In genomic region chr7:50867048-50867383, GRCh38 we compare ENCODE assay signal across 1 cellular context.
TF ChIP-seq lines count a peak whose summit lies in the region.

No MANE protein-coding gene starts in this region.

TF ChIP-seq in H1, 55 proteins besides CTCF, POLR2A, EP300 and RAD21:
- no peak for TF ChIP-seq SAP30 (IDR thresholded peaks at IDR 0.05; ENCODE audit: insufficient read depth, insufficient replicate concordance, low read length)
- TF ChIP-seq PHF8 (conservative IDR thresholded peaks at IDR 0.05; ENCODE audit: low read depth, low read length): no peak
- TF ChIP-seq CBX5 (IDR thresholded peaks at IDR 0.05; ENCODE audit: low read depth, low read length): no peak
- TF ChIP-seq RBBP5 (IDR thresholded peaks at IDR 0.05; ENCODE audit: borderline replicate concordance, low read depth, low read length): no peak
- TF ChIP-seq BCL11A (IDR thresholded peaks at IDR 0.05; ENCODE audit: low read depth in 2 of 2, low read length in 2 of 2): no peak
- TF ChIP-seq TAF1 (IDR thresholded peaks at IDR 0.05; ENCODE audit: low read depth, low read length): no peak
- no peak for TF ChIP-seq SP1 (IDR thresholded peaks at IDR 0.05; ENCODE audit: low read depth, low read length)
- TF ChIP-seq KDM5A (IDR thresholded peaks at IDR 0.05; ENCODE audit: low read length): no peak
- no peak for TF ChIP-seq SIRT6 (IDR thresholded peaks at IDR 0.05; ENCODE audit: low read length)
- no peak for TF ChIP-seq TEAD4 (IDR thresholded peaks at IDR 0.05; ENCODE audit: low read depth, low read length)
- TF ChIP-seq SP2 (IDR thresholded peaks at IDR 0.05; ENCODE audit: low read length): no peak
- no peak for TF ChIP-seq BRCA1 (IDR thresholded peaks at IDR 0.05; ENCODE audit: low read depth, low read length)
- TF ChIP-seq CREB1 (IDR thresholded peaks at IDR 0.05): no peak
- no peak for TF ChIP-seq TCF12 (IDR thresholded peaks at IDR 0.05; ENCODE audit: low read depth, low read length)
- TF ChIP-seq TBP (IDR thresholded peaks at IDR 0.05; ENCODE audit: low read depth, low read length): no peak
- no peak for TF ChIP-seq CBX8 (IDR thresholded peaks at IDR 0.05; ENCODE audit: borderline replicate concordance, low read depth, low read length)
- no peak for TF ChIP-seq EGR1 (IDR thresholded peaks at IDR 0.05; ENCODE audit: borderline replicate concordance, low read depth, low read length)
- TF ChIP-seq SIX5 (IDR thresholded peaks at IDR 0.05; ENCODE audit: low read depth, low read length): no peak
- TF ChIP-seq SRF (IDR thresholded peaks at IDR 0.05; ENCODE audit: low read depth, low read length): no peak
- TF ChIP-seq YY1 (IDR thresholded peaks at IDR 0.05; ENCODE audit: low read depth, low read length): no peak
